10 cellular contexts compared by ENCODE assay signal in genomic region chr10:17409170-17409733, GRCh38. TPM values are rescaled to one million over a fixed set of nuclear protein-coding genes. Genes with fewer than 3 reads are reported as not detected.
DNase-seq lines count a peak whose midpoint lies in the region; ATAC-seq, FAIRE-seq and TF ChIP-seq lines count a peak whose summit lies in the region.
"Had no signal": no experiment of that assay in that cellular context is flagged by ENCODE, and none has a peak within 500 bp of the region (broad histone marks: within the 10 kb centered on the region; RNA-seq: fewer than 3 reads in every experiment).

No MANE protein-coding gene starts in this region.

- no peaks in the 10 kb centered on the region for H3K4me1 ChIP-seq in esophagus muscularis mucosa

- H3K9me3 ChIP-seq in esophagus muscularis mucosa: peaks cover 0 to under 1% (median 0%) of the 10 kb centered on the region in 4 donors

- no peak overlapping the region for H3K4me3 ChIP-seq in esophagus muscularis mucosa

- intact Hi-C loops in esophagus muscularis mucosa (cut with DNase I): no loop called here

- DNase-seq in GM10266 (ENCODE audit: extremely low spot score) (no peak), RPMI7951 (ENCODE audit: low read depth) (peak; percentile 29), esophagus muscularis mucosa (ENCODE audit: extremely low spot score) (no peak), SKM-1 (lab: John Stamatoyannopoulos, UW; ENCODE audit: unreplicated experiment) (no peak)
- DNase-seq in stimulated activated CD4-positive, alpha-beta T cell treated with anti-CD3 and anti-CD28 coated beads, Interleukin-4, amount 100 ng/mL, for 4 hours: no peak
- DNase-seq: activated CD4-positive, alpha-beta T cell treated with anti-CD3 and anti-CD28 coated beads for 48 hours; stimulated activated CD4-positive, alpha-beta T cell treated with anti-CD3 and anti-CD28 coated beads, Interleukin-1b, Interleukin-23, amount 100 ng/mL, for 48 hours had no signal

- H3K27ac ChIP-seq in esophagus muscularis mucosa (replicated peaks in 1 of 4): no peak overlapping the region

- no peaks in the 10 kb centered on the region for H3K36me3 ChIP-seq in esophagus muscularis mucosa

- no peak for TF ChIP-seq POLR2A in esophagus muscularis mucosa (IDR thresholded peaks at IDR 0.05; ENCODE audit: low read depth)

- WGBS in esophagus muscularis mucosa: 90% methylated on average over 5 of the region's 5 CpGs

- TF ChIP-seq CTCF in GM10266 (IDR thresholded peaks at IDR 0.05; ENCODE audit: control insufficient read depth, insufficient read depth, low read depth, missing control alignments): peak; percentile 29
- peak in 2 of 3 experiments; percentile 10 to 29 for TF ChIP-seq CTCF in esophagus muscularis mucosa (IDR thresholded peaks at IDR 0.05)

- no peaks in the 10 kb centered on the region for H3K27me3 ChIP-seq in esophagus muscularis mucosa

- peak; percentile 46 for FAIRE-seq in A204.1 (lab: Jason Lieb, UNC)

- ATAC-seq in GM18502 (IDR thresholded peaks at IDR 0.05; ENCODE audit: poor library complexity, unreplicated experiment): no peak
- no peak for ATAC-seq in GM18873 (IDR thresholded peaks at IDR 0.05; ENCODE audit: low FRiP score, unreplicated experiment)

- TF ChIP-seq EP300 in esophagus muscularis mucosa (IDR thresholded peaks at IDR 0.05): no peak

RNA-seq across cellular contexts. Expression of gene ST8SIA6, which starts 45.1 kb away (rescaled TPM):
- total RNA-seq in RPMI7951 (2014; rRNA removed; shearing (Covaris generic)): not detected in 2 replicates
- total RNA-seq in esophagus muscularis mucosa: 1 to 10 TPM; 1.2 to 1.8 (median 1.3) TPM
